Comparison of ENCODE assay signal across 8 cellular contexts in the genomic region with DNA sequence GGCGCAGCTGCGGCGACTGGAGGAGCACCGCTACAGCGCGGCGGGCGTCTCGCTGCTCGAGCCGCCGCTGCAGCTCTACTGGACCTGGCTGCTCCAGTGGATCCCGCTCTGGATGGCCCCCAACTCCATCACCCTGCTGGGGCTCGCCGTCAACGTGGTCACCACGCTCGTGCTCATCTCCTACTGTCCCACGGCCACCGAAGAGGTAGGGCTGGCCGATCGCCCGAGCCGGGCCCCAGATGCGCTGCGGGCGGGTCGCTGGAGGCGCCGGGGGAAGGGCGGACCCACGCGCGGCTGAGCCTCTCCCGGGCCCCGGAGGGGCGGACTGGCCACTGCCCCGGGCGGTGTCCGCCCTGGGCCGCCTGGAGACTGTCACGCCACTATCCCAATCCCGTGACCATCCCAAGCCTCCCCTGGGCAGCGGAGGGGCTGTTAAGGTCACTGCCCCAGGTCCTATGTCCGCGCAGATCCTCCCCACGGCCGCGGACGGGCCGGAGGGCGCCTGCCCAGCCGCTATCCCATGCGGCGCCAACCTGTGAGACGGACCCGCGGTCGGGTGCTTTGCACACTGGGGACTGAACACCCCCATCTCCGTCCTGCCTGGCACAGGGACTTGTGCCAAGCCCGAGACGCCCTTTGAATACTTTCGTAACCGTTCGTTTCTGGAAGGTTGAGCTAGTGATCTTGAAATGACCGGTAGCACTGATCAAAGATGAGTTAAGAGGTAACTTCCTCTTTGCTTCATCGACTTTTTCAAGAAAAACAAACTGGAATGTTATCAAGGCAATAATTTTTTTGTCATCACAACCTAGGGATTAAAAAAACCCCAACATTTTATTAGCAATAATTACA. TPM values are rescaled to one million over a fixed set of nuclear protein-coding genes. Genes with fewer than 3 reads are reported as not detected.
DNase-seq lines count a peak whose midpoint lies in the region; ATAC-seq and TF ChIP-seq lines count a peak whose summit lies in the region.

No MANE protein-coding gene starts in this region.

- H3K27me3 Mint-ChIP-seq in activated naive CD4-positive, alpha-beta T cell treated with anti-CD3 and anti-CD28 coated beads for 36 hours (ENCODE audit: low read depth): no peaks in the 10 kb centered on the region

- H3K27ac Mint-ChIP-seq in activated naive CD4-positive, alpha-beta T cell treated with anti-CD3 and anti-CD28 coated beads for 36 hours: peak overlapping the region; percentile 63

- H3K9me3 Mint-ChIP-seq in activated naive CD4-positive, alpha-beta T cell treated with anti-CD3 and anti-CD28 coated beads for 36 hours: no peaks in the 10 kb centered on the region

- H3K36me3 ChIP-seq in esophagus squamous epithelium (no peaks in the 10 kb centered on the region), thoracic aorta (no peaks in the 10 kb centered on the region)

- H3K27ac ChIP-seq in esophagus squamous epithelium (peak overlapping the region; percentile 87 to 95 (median 91)), thoracic aorta (peak overlapping the region; percentile 82 to 86)

- no peaks in the 10 kb centered on the region for H3K27me3 ChIP-seq in esophagus squamous epithelium
- H3K27me3 ChIP-seq in mononuclear cell (ENCODE audit: insufficient read depth, low read length): no peaks in the 10 kb centered on the region
- no peaks in the 10 kb centered on the region for H3K27me3 ChIP-seq in thoracic aorta (replicated peaks; ENCODE audit: insufficient read depth)

- TF ChIP-seq POLR2A in esophagus squamous epithelium (IDR thresholded peaks at IDR 0.05): peak in 1 of 4 donors; percentile 18

- H3K36me3 Mint-ChIP-seq in activated naive CD4-positive, alpha-beta T cell treated with anti-CD3 and anti-CD28 coated beads for 36 hours (ENCODE audit: low read depth): no peaks in the 10 kb centered on the region

- POLR2A ChIA-PET in HEK293T (lab: Yijun Ruan, JAX): interaction anchor here (0.8 to 1.7 kb wide), 2 partner anchors 9 to 16 kb away, joined by 3 to 5 read pairs; no protein-coding TSS in a partner anchor

- H3K4me3 ChIP-seq in esophagus squamous epithelium (peak overlapping the region; percentile 58 to 82 (median 72)), mononuclear cell (ENCODE audit: low read length) (peak overlapping the region; percentile 68), thoracic aorta (peak overlapping the region; percentile 85)

- peak; percentile 23 for DNase-seq in activated naive CD4-positive, alpha-beta T cell treated with anti-CD3 and anti-CD28 coated beads for 36 hours
- no peak for DNase-seq in activated naive CD4-positive, alpha-beta T cell treated with Interleukin-2 at 50 U/mL for 16 hours
- DNase-seq in HEK293T (ENCODE audit: extremely low spot score) (peak; percentile 18), LoVo (ENCODE audit: low spot score) (peak; percentile 46), esophagus squamous epithelium (lab: John Stamatoyannopoulos, UW) (no peak), thoracic aorta (ENCODE audit: low spot score) (no peak)
- DNase-seq in activated CD4-positive, alpha-beta T cell treated with anti-CD3 and anti-CD28 coated beads, Interleukin-2, amount 50 U/mL, for 48 hours: peak; percentile 34 to 42

- CTCF ChIA-PET in activated naive CD4-positive, alpha-beta T cell treated with anti-CD3 and anti-CD28 coated beads for 36 hours (lab: Charles Lee): interaction anchor here (0.5 to 1.7 kb wide), 2 partner anchors 8 to 1468 kb away, joined by 4 to 5 read pairs; no protein-coding TSS in a partner anchor
- CTCF ChIA-PET in HEK293T (lab: Yijun Ruan, JAX): interaction anchor here (0.9 kb wide), 1 partner anchor 31 kb away, joined by 3 read pairs; no protein-coding TSS in a partner anchor

- H3K4me1 ChIP-seq in esophagus squamous epithelium (peaks cover 8 to 73% (median 17%) of the 10 kb centered on the region in 3 donors), mononuclear cell (ENCODE audit: insufficient read depth, low read length) (peaks cover 42% of the 10 kb centered on the region), thoracic aorta (ENCODE audit: control insufficient read depth in 1 of 2, low read depth in 2 of 2) (peaks cover 9 to 47% of the 10 kb centered on the region in 2 donors)

- no peaks in the 10 kb centered on the region for H3K9me3 ChIP-seq in esophagus squamous epithelium
- H3K9me3 ChIP-seq in mononuclear cell (ENCODE audit: low read depth, low read length): no peaks in the 10 kb centered on the region
- H3K9me3 ChIP-seq in thoracic aorta: no peaks in the 10 kb centered on the region

- no peak for TF ChIP-seq CTCF in esophagus squamous epithelium (IDR thresholded peaks at IDR 0.05)
- TF ChIP-seq CTCF in thoracic aorta (IDR thresholded peaks at IDR 0.05): no peak

- peak overlapping the region; percentile 84 for H3K4me3 Mint-ChIP-seq in activated naive CD4-positive, alpha-beta T cell treated with anti-CD3 and anti-CD28 coated beads for 36 hours

- intact Hi-C loops in activated naive CD4-positive, alpha-beta T cell treated with anti-CD3 and anti-CD28 coated beads for 36 hours (cut with micrococcal nuclease): loop anchor here (1.0 to 5.0 kb wide), 9 partner anchors 28 to 424 kb away; a partner anchor contains a TSS
- intact Hi-C loops in esophagus squamous epithelium (cut with DNase I): loop anchor here (5.0 kb wide), 1 partner anchor 291 kb away; a partner anchor contains a TSS

- ATAC-seq in thoracic aorta (ENCODE audit: insufficient number of reproducible peaks, low FRiP score, low read depth): peak; percentile 30

- H3K4me1 Mint-ChIP-seq in activated naive CD4-positive, alpha-beta T cell treated with anti-CD3 and anti-CD28 coated beads for 36 hours (ENCODE audit: low read depth): peaks cover 45% of the 10 kb centered on the region

- 0% methylated on average over 3 to 7 of the region's 67 CpGs for WGBS in esophagus squamous epithelium, 2 donors

TF ChIP-seq in HEK293T, 16 proteins besides CTCF, POLR2A, EP300 and RAD21:
- TF ChIP-seq SP1 (IDR thresholded peaks at IDR 0.05) (no peak), FOXA1 (IDR thresholded peaks at IDR 0.05) (no peak), L3MBTL2 (conservative IDR thresholded peaks at IDR 0.05) (no peak), CTBP1 (IDR thresholded peaks at IDR 0.05; ENCODE audit: borderline replicate concordance) (no peak), HDGF (IDR thresholded peaks at IDR 0.05; ENCODE audit: borderline replicate concordance) (no peak)
TF ChIP-seq in HEK293T: peak in this region for 0.

RNA-seq across cellular contexts. Expression of a gene that starts 0.7 kb away (rescaled TPM):
- 10 to 100 TPM; 17.1 to 20.0 TPM for total RNA-seq in activated naive CD4-positive, alpha-beta T cell treated with anti-CD3 and anti-CD28 coated beads for 36 hours
- total RNA-seq in esophagus squamous epithelium (10 to 100 TPM; 12.7 to 53.6 (median 27.0) TPM), mononuclear cell (33.9 TPM), thoracic aorta (10 to 100 TPM; 47.6 to 64.2 TPM)

RNA-seq across cellular contexts. Expression of a gene that starts 41.1 kb away (rescaled TPM):
- total RNA-seq in activated naive CD4-positive, alpha-beta T cell treated with anti-CD3 and anti-CD28 coated beads for 36 hours: not detected
- total RNA-seq in esophagus squamous epithelium: under 1 TPM in 2 of 4 donors, not detected in 2; 0.38 to 0.53 TPM
- 0.21 TPM for total RNA-seq in mononuclear cell
- total RNA-seq in thoracic aorta: not detected

Comparison
In these comparisons a context has a peak if more than half of its experiments do, and no peak if none do; other contexts are left out.
1. DNase-seq: peak in activated naive CD4-positive, alpha-beta T cell treated with anti-CD3 and anti-CD28 coated beads for 36 hours (single experiment), HEK293T (single experiment), LoVo (single experiment) and activated CD4-positive, alpha-beta T cell treated with anti-CD3 and anti-CD28 coated beads, Interleukin-2, amount 50 U/mL, for 48 hours (2 of 2); none in activated naive CD4-positive, alpha-beta T cell treated with Interleukin-2 at 50 U/mL for 16 hours (single experiment), esophagus squamous epithelium (single experiment) and thoracic aorta (single experiment).
2. Peak in every context shown above with its lines, with median percentiles within 50 percentile points of each other: H3K4me3 ChIP-seq.